Comparison of ENCODE assay signal across 7 cellular contexts in genomic region chr1:2327162-2327561, GRCh38.
DNase-seq lines count a peak whose midpoint lies in the region; ATAC-seq, FAIRE-seq and TF ChIP-seq lines count a peak whose summit lies in the region.
"Not testable (repeated sequence)": the region's sequence is repeated elsewhere in the genome, so short reads cannot be mapped to it uniquely, and the experiment has no call there.

No MANE protein-coding gene starts in this region.

- not testable (repeated sequence) for H3K18ac ChIP-seq in IMR-90 (ENCODE audit: low read depth, low read length)

- H3K79me2 ChIP-seq in mammary epithelial cell (ENCODE audit: insufficient read depth, low read length) = not testable (repeated sequence)

- H3K36me3 ChIP-seq in IMR-90 (ENCODE audit: control insufficient read depth, insufficient read depth, low read length); mammary epithelial cell (ENCODE audit: insufficient read depth, low read length); naive thymus-derived CD4-positive, alpha-beta T cell (ENCODE audit: control insufficient read depth in 2 of 3, insufficient read depth in 3 of 3, low read length in 3 of 3): not testable (repeated sequence)

- not testable (repeated sequence) for H4K8ac ChIP-seq in IMR-90 (ENCODE audit: low read depth in 2 of 2, low read length in 2 of 2)

- not testable (repeated sequence) for H3K4ac ChIP-seq in IMR-90 (ENCODE audit: low read depth, low read length)

- H4K91ac ChIP-seq in IMR-90 (ENCODE audit: insufficient read depth, low read depth, low read length) = not testable (repeated sequence)

- BruUV-seq in IMR-90 (replicated peaks; lab: Mats Ljungman, UMichigan); mammary epithelial cell (replicated peaks; lab: Mats Ljungman, UMichigan): not testable (repeated sequence)

- peak overlapping the region; percentile 20 for H3K27ac Mint-ChIP-seq in activated T-helper 17 cell treated with anti-CD3 and anti-CD28 coated beads, Interleukin-2, amount 50 U/mL, for 72 hours
- peak overlapping the region in 6 of 9 donors; percentile 4 to 79 (median 28) for H3K27ac Mint-ChIP-seq in naive thymus-derived CD4-positive, alpha-beta T cell
- peak overlapping the region; percentile 5 for H3K27ac Mint-ChIP-seq in osteocyte (ENCODE audit: unreplicated experiment)
- H3K27ac Mint-ChIP-seq in stimulated activated naive CD8-positive, alpha-beta T cell treated with anti-CD3 and anti-CD28 coated beads, Interleukin-15, amount 100 ng/mL, for 72 hours = peak overlapping the region; percentile 15 to 21

- H2BK15ac ChIP-seq in IMR-90 (ENCODE audit: low read depth, low read length) = not testable (repeated sequence)

- H3K4me3 ChIP-seq in IMR-90 (ENCODE audit: insufficient read depth, low read depth, low read length); mammary epithelial cell (replicated peaks in 1 of 3; ENCODE audit: insufficient read depth in 1 of 3, low read depth in 2 of 3, low read length in 3 of 3); naive thymus-derived CD4-positive, alpha-beta T cell (ENCODE audit: low read length): not testable (repeated sequence)

- CTCF ChIA-PET in IMR-90 (lab: Yijun Ruan, JAX); mammary epithelial cell (lab: Charles Lee; ENCODE audit: low non-redundant PET); naive thymus-derived CD4-positive, alpha-beta T cell (lab: Charles Lee): not testable (repeated sequence)

- not testable (repeated sequence) for H3K4me3 Mint-ChIP-seq in activated T-helper 17 cell treated with anti-CD3 and anti-CD28 coated beads, Interleukin-2, amount 50 U/mL, for 72 hours; naive thymus-derived CD4-positive, alpha-beta T cell; osteocyte (ENCODE audit: unreplicated experiment); stimulated activated naive CD8-positive, alpha-beta T cell treated with anti-CD3 and anti-CD28 coated beads, Interleukin-15, amount 100 ng/mL, for 72 hours

- not testable (repeated sequence) for H2AK5ac ChIP-seq in IMR-90 (ENCODE audit: low read depth, low read length)

- not testable (repeated sequence) for TF ChIP-seq POLR2A in IMR-90 (IDR thresholded peaks at IDR 0.05; ENCODE audit: low read depth, low read length)

- dilution Hi-C loops in IMR-90 (cut with HindIII; ENCODE audit: low sequenced_read_pairs, unreplicated experiment); mammary epithelial cell (cut with HindIII; ENCODE audit: low sequenced_read_pairs): not testable (repeated sequence)

- H3K14ac ChIP-seq in IMR-90 (replicated peaks; ENCODE audit: low read depth, low read length) = not testable (repeated sequence)

- DNase-seq in IMR-90; mammary epithelial cell; naive thymus-derived CD4-positive, alpha-beta T cell; osteocyte (ENCODE audit: extremely low spot score, unreplicated experiment); stimulated activated naive CD8-positive, alpha-beta T cell treated with anti-CD3 and anti-CD28 coated beads, Interleukin-15, amount 100 ng/mL, for 72 hours: not testable (repeated sequence)

- H2BK120ac ChIP-seq in IMR-90 (ENCODE audit: low read depth, low read length) = not testable (repeated sequence)

- ATAC-seq in IMR-90 (ENCODE audit: low read depth); activated T-helper 17 cell treated with anti-CD3 and anti-CD28 coated beads, Interleukin-2, amount 50 U/mL, for 72 hours (replicated peaks); naive thymus-derived CD4-positive, alpha-beta T cell; stimulated activated naive CD8-positive, alpha-beta T cell treated with anti-CD3 and anti-CD28 coated beads, Interleukin-15, amount 100 ng/mL, for 72 hours: not testable (repeated sequence)

- not testable (repeated sequence) for H3K9me1 ChIP-seq in IMR-90 (ENCODE audit: insufficient read depth, low read length)

- not testable (repeated sequence) for H3K4me1 Mint-ChIP-seq in activated T-helper 17 cell treated with anti-CD3 and anti-CD28 coated beads, Interleukin-2, amount 50 U/mL, for 72 hours; osteocyte (ENCODE audit: unreplicated experiment); stimulated activated naive CD8-positive, alpha-beta T cell treated with anti-CD3 and anti-CD28 coated beads, Interleukin-15, amount 100 ng/mL, for 72 hours
- H3K4me1 Mint-ChIP-seq in naive thymus-derived CD4-positive, alpha-beta T cell = peaks cover 0 to 13% (median 5%) of the 10 kb centered on the region in 7 donors

- H3K9me3 ChIP-seq in IMR-90 (ENCODE audit: control insufficient read depth, insufficient read depth, low read length); mammary epithelial cell (replicated peaks; ENCODE audit: insufficient read depth, low read length); naive thymus-derived CD4-positive, alpha-beta T cell (ENCODE audit: control insufficient read depth in 2 of 3, low read length in 3 of 3): not testable (repeated sequence)

- not testable (repeated sequence) for TF ChIP-seq RAD21 in IMR-90 (IDR thresholded peaks at IDR 0.05; ENCODE audit: low read length)

- WGBS in IMR-90 (ENCODE audit: extremely low coverage in 2 of 2, insufficient read length in 1 of 2), 2 experiments = no CpG with 5 or more reads among the region's 2 CpGs
- WGBS in mammary epithelial cell (ENCODE audit: low coverage, missing lambda C conversion rate) = 90% methylated on average over 2 of the region's 2 CpGs

- not testable (repeated sequence) for TF ChIP-seq CTCF in IMR-90 (conservative IDR thresholded peaks at IDR 0.05; ENCODE audit: low read depth, low read length); mammary epithelial cell (conservative IDR thresholded peaks at IDR 0.05 in 1 of 2, IDR thresholded peaks at IDR 0.05 in 1 of 2; ENCODE audit: extremely low read depth in 1 of 2, insufficient read depth in 1 of 2, low read depth in 1 of 2, low read length in 2 of 2); osteocyte (IDR thresholded peaks at IDR 0.05)

- not testable (repeated sequence) for H3K36me3 Mint-ChIP-seq in activated T-helper 17 cell treated with anti-CD3 and anti-CD28 coated beads, Interleukin-2, amount 50 U/mL, for 72 hours (ENCODE audit: low read depth); naive thymus-derived CD4-positive, alpha-beta T cell; osteocyte (ENCODE audit: unreplicated experiment)

- H2BK20ac ChIP-seq in IMR-90 (ENCODE audit: low read depth, low read length) = not testable (repeated sequence)

- FAIRE-seq in endometrium (lab: Jason Lieb, UNC) = peak; percentile 73

- in situ Hi-C loops in IMR-90 (cut with MboI; ENCODE audit: low sequenced_read_pairs); mammary epithelial cell (cut with MboI; ENCODE audit: low sequenced_read_pairs in 2 of 2): not testable (repeated sequence)

- H3K27me3 Mint-ChIP-seq in activated T-helper 17 cell treated with anti-CD3 and anti-CD28 coated beads, Interleukin-2, amount 50 U/mL, for 72 hours; naive thymus-derived CD4-positive, alpha-beta T cell; osteocyte (ENCODE audit: unreplicated experiment): not testable (repeated sequence)
- peaks cover 18% of the 10 kb centered on the region for H3K27me3 Mint-ChIP-seq in stimulated activated naive CD8-positive, alpha-beta T cell treated with anti-CD3 and anti-CD28 coated beads, Interleukin-15, amount 100 ng/mL, for 72 hours

- not testable (repeated sequence) for H3K23ac ChIP-seq in IMR-90 (ENCODE audit: low read depth, low read length)

- H3K4me1 ChIP-seq in IMR-90 (ENCODE audit: control insufficient read depth, insufficient read depth, low read length) = peaks cover 15% of the 10 kb centered on the region
- H3K4me1 ChIP-seq in mammary epithelial cell (ENCODE audit: insufficient read depth, low read length); naive thymus-derived CD4-positive, alpha-beta T cell (ENCODE audit: control insufficient read depth in 2 of 2, insufficient read depth in 2 of 2, low read length in 2 of 2): not testable (repeated sequence)

- H3K27me3 ChIP-seq in IMR-90 (ENCODE audit: control insufficient read depth, insufficient read depth, low read length); mammary epithelial cell (ENCODE audit: insufficient read depth, low read length); naive thymus-derived CD4-positive, alpha-beta T cell (ENCODE audit: control insufficient read depth in 2 of 2, insufficient read depth in 2 of 2, low read length in 2 of 2): not testable (repeated sequence)

- not testable (repeated sequence) for H4K20me1 ChIP-seq in IMR-90 (ENCODE audit: insufficient read depth, low read length); mammary epithelial cell (ENCODE audit: insufficient read depth, low read length)

- POLR2A ChIA-PET in IMR-90 (lab: Charles Lee; ENCODE audit: unreplicated experiment); naive thymus-derived CD4-positive, alpha-beta T cell (lab: Charles Lee): not testable (repeated sequence)

- H3K56ac ChIP-seq in IMR-90 (ENCODE audit: extremely low read depth, insufficient read depth, low read length) = not testable (repeated sequence)

- not testable (repeated sequence) for H3K27ac ChIP-seq in IMR-90 (ENCODE audit: insufficient read depth, low read length); mammary epithelial cell (ENCODE audit: insufficient read depth, low read depth, low read length); naive thymus-derived CD4-positive, alpha-beta T cell (ENCODE audit: low read depth, low read length)

- H2AFZ ChIP-seq in IMR-90 (replicated peaks; ENCODE audit: low read length, poor library complexity) = peak overlapping the region; percentile 63
- H2AFZ ChIP-seq in mammary epithelial cell (ENCODE audit: low read depth, low read length) = peak overlapping the region; percentile 13

- H2BK5ac ChIP-seq in IMR-90 (ENCODE audit: low read depth, low read length, poor library complexity, severe bottlenecking) = not testable (repeated sequence)

- H3K4me2 ChIP-seq in IMR-90 (ENCODE audit: low read depth, low read length); mammary epithelial cell (ENCODE audit: insufficient read depth, low read depth, low read length): not testable (repeated sequence)

- not testable (repeated sequence) for H3K79me1 ChIP-seq in IMR-90 (ENCODE audit: low read depth in 1 of 2, low read length in 2 of 2)

- H3K9me3 Mint-ChIP-seq in activated T-helper 17 cell treated with anti-CD3 and anti-CD28 coated beads, Interleukin-2, amount 50 U/mL, for 72 hours; naive thymus-derived CD4-positive, alpha-beta T cell; osteocyte (ENCODE audit: unreplicated experiment); stimulated activated naive CD8-positive, alpha-beta T cell treated with anti-CD3 and anti-CD28 coated beads, Interleukin-15, amount 100 ng/mL, for 72 hours: not testable (repeated sequence)

- H2AK9ac ChIP-seq in IMR-90 (replicated peaks; ENCODE audit: low read depth, low read length, poor library complexity) = not testable (repeated sequence)

- H3K9ac ChIP-seq in IMR-90 (ENCODE audit: low read depth, low read length); mammary epithelial cell (ENCODE audit: insufficient read depth, low read length): not testable (repeated sequence)

- not testable (repeated sequence) for H4K5ac ChIP-seq in IMR-90 (ENCODE audit: low read depth, low read length)

- intact Hi-C loops in IMR-90 (cut with micrococcal nuclease); naive thymus-derived CD4-positive, alpha-beta T cell (cut with micrococcal nuclease): not testable (repeated sequence)
- intact Hi-C loops in mammary epithelial cell (cut with micrococcal nuclease) = loop anchor here (10.0 kb wide), 1 partner anchor 48 kb away; no protein-coding TSS in a partner anchor
